Comparison of ENCODE assay signal across 24 cellular contexts in genomic region chr18:70261141-70261788, GRCh38.
"Had no signal": no experiment of that assay in that cellular context is flagged by ENCODE, and none has a peak within 500 bp of the region (broad histone marks: within the 10 kb centered on the region; RNA-seq: fewer than 3 reads in every experiment).

No MANE protein-coding gene starts in this region.

- H3K27ac Mint-ChIP-seq: activated B cell treated with CpG ODN at 0.5 μM for 24 hours; activated CD4-positive, alpha-beta memory T cell treated with anti-CD3 and anti-CD28 coated beads, Interleukin-2, amount 10 ng/mL, durations not matched to agents 7 days and 5 days; activated CD4-positive, alpha-beta T cell treated with anti-CD3 and anti-CD28 coated beads for 36 hours; activated naive CD4-positive, alpha-beta T cell treated with anti-CD3 and anti-CD28 coated beads for 36 hours; activated naive CD8-positive, alpha-beta T cell treated with anti-CD3 and anti-CD28 coated beads, Interleukin-2, amount 10 ng/mL, durations not matched to agents 7 days and 5 days; activated T-cell treated with anti-CD3 and anti-CD28 coated beads, Interleukin-2, amount 50 U/mL, for 72 hours; naive thymus-derived CD4-positive, alpha-beta T cell had no signal

- H3K4me3 Mint-ChIP-seq: activated B cell treated with CpG ODN at 0.5 μM for 24 hours; activated CD4-positive, alpha-beta memory T cell treated with anti-CD3 and anti-CD28 coated beads, Interleukin-2, amount 10 ng/mL, durations not matched to agents 7 days and 5 days; activated CD4-positive, alpha-beta T cell treated with anti-CD3 and anti-CD28 coated beads for 36 hours; activated naive CD4-positive, alpha-beta T cell treated with anti-CD3 and anti-CD28 coated beads for 36 hours; activated naive CD8-positive, alpha-beta T cell treated with anti-CD3 and anti-CD28 coated beads, Interleukin-2, amount 10 ng/mL, durations not matched to agents 7 days and 5 days; activated T-cell treated with anti-CD3 and anti-CD28 coated beads, Interleukin-2, amount 50 U/mL, for 72 hours; naive thymus-derived CD4-positive, alpha-beta T cell; neural crest cell had no signal

- H3K4me1 Mint-ChIP-seq: activated B cell treated with CpG ODN at 0.5 μM for 24 hours; activated CD4-positive, alpha-beta memory T cell treated with anti-CD3 and anti-CD28 coated beads, Interleukin-2, amount 10 ng/mL, durations not matched to agents 7 days and 5 days; activated CD4-positive, alpha-beta T cell treated with anti-CD3 and anti-CD28 coated beads for 36 hours; activated naive CD8-positive, alpha-beta T cell treated with anti-CD3 and anti-CD28 coated beads, Interleukin-2, amount 10 ng/mL, durations not matched to agents 7 days and 5 days; naive thymus-derived CD4-positive, alpha-beta T cell; neural crest cell had no signal

- H3K9me3 ChIP-seq: body of pancreas, left ventricle myocardium inferior, sigmoid colon, spleen, upper lobe of right lung had no signal

- DNase-seq: activated B cell treated with CpG ODN at 0.5 μM for 24 hours; activated CD4-positive, alpha-beta memory T cell treated with anti-CD3 and anti-CD28 coated beads, Interleukin-2, amount 10 ng/mL, durations not matched to agents 7 days and 5 days; activated CD4-positive, alpha-beta T cell treated with anti-CD3 and anti-CD28 coated beads for 36 hours; activated effector memory CD4-positive, alpha-beta T cell treated with Interleukin-2 at 50 U/mL for 16 hours; activated naive CD4-positive, alpha-beta T cell treated with anti-CD3 and anti-CD28 coated beads for 36 hours; activated naive CD8-positive, alpha-beta T cell treated with anti-CD3 and anti-CD28 coated beads, Interleukin-2, amount 10 ng/mL, durations not matched to agents 7 days and 5 days; activated T-cell treated with anti-CD3 and anti-CD28 coated beads, Interleukin-2, amount 50 U/mL, for 72 hours; amygdala; body of pancreas; effector memory CD4-positive, alpha-beta T cell; glutamatergic neuron; kidney glomerular epithelial cell; left ventricle myocardium inferior; naive thymus-derived CD4-positive, alpha-beta T cell; sigmoid colon; spleen; stimulated activated CD4-positive, alpha-beta T cell treated with anti-CD3 and anti-CD28 coated beads, Interleukin-4, amount 100 ng/mL, for 1 hour; stimulated activated naive CD4-positive, alpha-beta T cell; T-helper 9 cell; upper lobe of right lung had no signal

- FAIRE-seq: colon, frontal cortex had no signal

- H3K27me3 ChIP-seq: body of pancreas, hepatocyte, sigmoid colon, spleen, upper lobe of right lung had no signal

- H3K4me1 ChIP-seq: body of pancreas, left ventricle myocardium inferior, sigmoid colon, spleen, upper lobe of right lung had no signal

- ATAC-seq: activated CD4-positive, alpha-beta T cell treated with anti-CD3 and anti-CD28 coated beads for 36 hours; activated T-cell treated with anti-CD3 and anti-CD28 coated beads, Interleukin-2, amount 50 U/mL, for 72 hours; body of pancreas; naive thymus-derived CD4-positive, alpha-beta T cell; upper lobe of right lung had no signal

- H2AFZ ChIP-seq: hepatocyte had no signal

- H3K9me3 Mint-ChIP-seq: activated B cell treated with CpG ODN at 0.5 μM for 24 hours; activated CD4-positive, alpha-beta memory T cell treated with anti-CD3 and anti-CD28 coated beads, Interleukin-2, amount 10 ng/mL, durations not matched to agents 7 days and 5 days; activated naive CD4-positive, alpha-beta T cell treated with anti-CD3 and anti-CD28 coated beads for 36 hours; activated naive CD8-positive, alpha-beta T cell treated with anti-CD3 and anti-CD28 coated beads, Interleukin-2, amount 10 ng/mL, durations not matched to agents 7 days and 5 days; activated T-cell treated with anti-CD3 and anti-CD28 coated beads, Interleukin-2, amount 50 U/mL, for 72 hours; naive thymus-derived CD4-positive, alpha-beta T cell had no signal

- H3K27ac ChIP-seq: body of pancreas, hepatocyte, left ventricle myocardium inferior, sigmoid colon, spleen, upper lobe of right lung had no signal

- H3K36me3 ChIP-seq: left ventricle myocardium inferior, sigmoid colon, spleen, upper lobe of right lung had no signal

- H3K4me3 ChIP-seq: body of pancreas, hepatocyte, left ventricle myocardium inferior, sigmoid colon, spleen, upper lobe of right lung had no signal

- H3K79me2 ChIP-seq: hepatocyte had no signal

- H3K36me3 Mint-ChIP-seq: activated naive CD8-positive, alpha-beta T cell treated with anti-CD3 and anti-CD28 coated beads, Interleukin-2, amount 10 ng/mL, durations not matched to agents 7 days and 5 days; naive thymus-derived CD4-positive, alpha-beta T cell had no signal

- H3K4me2 ChIP-seq: hepatocyte had no signal
